17 cellular contexts compared by ENCODE assay signal in genomic region chr13:90974249-90974954, GRCh38.
DNase-seq lines count a peak whose midpoint lies in the region; ATAC-seq lines count a peak whose summit lies in the region.
"Had no signal": no experiment of that assay in that cellular context is flagged by ENCODE, and none has a peak within 500 bp of the region (broad histone marks: within the 10 kb centered on the region; RNA-seq: fewer than 3 reads in every experiment).

No MANE protein-coding gene starts in this region.

- H3K9ac ChIP-seq in HUES64 (ENCODE audit: low read depth, low read length): no peak overlapping the region

- H3K36me3 Mint-ChIP-seq in activated T-cell treated with anti-CD3 and anti-CD28 coated beads, Interleukin-2, amount 50 U/mL, for 72 hours (ENCODE audit: insufficient read depth in 2 of 2): no peaks in the 10 kb centered on the region
- H3K36me3 Mint-ChIP-seq: CD8-positive, alpha-beta memory T cell had no signal

- no peaks in the 10 kb centered on the region for H3K4me1 Mint-ChIP-seq in activated T-cell treated with anti-CD3 and anti-CD28 coated beads, Interleukin-2, amount 50 U/mL, for 72 hours (ENCODE audit: low read depth)
- H3K4me1 Mint-ChIP-seq: CD8-positive, alpha-beta memory T cell had no signal

- H3K4me3 ChIP-seq in HUES64 (ENCODE audit: low read length): peak overlapping the region; percentile 27

- no peaks in the 10 kb centered on the region for H3K9me3 ChIP-seq in HUES64 (ENCODE audit: insufficient read depth, low read depth, low read length)

- peaks cover 0 to 4% of the 10 kb centered on the region in 2 donors for H3K9me3 Mint-ChIP-seq in activated T-cell treated with anti-CD3 and anti-CD28 coated beads, Interleukin-2, amount 50 U/mL, for 72 hours

- intact Hi-C loops in cardiac septum (cut with DNase I): no loop called here

- peaks cover 30% of the 10 kb centered on the region for H3K4me1 ChIP-seq in HUES64 (ENCODE audit: insufficient read depth, low read length)

- no peak overlapping the region for H3K27ac Mint-ChIP-seq in activated T-cell treated with anti-CD3 and anti-CD28 coated beads, Interleukin-2, amount 50 U/mL, for 72 hours
- H3K27ac Mint-ChIP-seq: CD8-positive, alpha-beta memory T cell had no signal

- no peaks in the 10 kb centered on the region for H3K36me3 ChIP-seq in HUES64 (ENCODE audit: insufficient read depth, low read length)

- peak overlapping the region; percentile 87; the same call in 1 of the 2 replicates for H3K27ac ChIP-seq in HUES64 (ENCODE audit: low read depth, low read length)
- H3K27ac ChIP-seq: HL-60 had no signal

- ATAC-seq in activated T-cell treated with anti-CD3 and anti-CD28 coated beads, Interleukin-2, amount 50 U/mL, for 72 hours (replicated peaks in 1 of 2): no peak
- no peak for ATAC-seq in HG02610 (IDR thresholded peaks at IDR 0.05; ENCODE audit: unreplicated experiment)

- H3K4me3 Mint-ChIP-seq in activated T-cell treated with anti-CD3 and anti-CD28 coated beads, Interleukin-2, amount 50 U/mL, for 72 hours: no peak overlapping the region
- H3K4me3 Mint-ChIP-seq: CD8-positive, alpha-beta memory T cell had no signal

- WGBS in HUES64: 9% methylated on average over 2 of the region's 3 CpGs

- DNase-seq in NCI-H2227 treated with DMSO at 0.1 percent for 48 hours (lab: John Stamatoyannopoulos, UW) (peak; percentile 79), SHP77 treated with DMSO at 0.1 percent for 48 hours (lab: John Stamatoyannopoulos, UW) (peak; percentile 69), iPS-NIHi7 (ENCODE audit: extremely low spot score) (peak; percentile 14), T-helper 2 cell (no peak), cardiac septum (ENCODE audit: low spot score) (no peak)
- DNase-seq in activated T-cell treated with anti-CD3 and anti-CD28 coated beads, Interleukin-2, amount 50 U/mL, for 72 hours: no peak
- DNase-seq: ACHN; C1 segment of cervical spinal cord; CD8-positive, alpha-beta memory T cell; DMS79; MM.1S; NCI-H1105; NCI-H1694 treated with DMSO at 0.1 percent for 48 hours; SW 1271 had no signal

- H3K27me3 Mint-ChIP-seq in activated T-cell treated with anti-CD3 and anti-CD28 coated beads, Interleukin-2, amount 50 U/mL, for 72 hours (ENCODE audit: low read depth): no peaks in the 10 kb centered on the region
- H3K27me3 Mint-ChIP-seq: CD8-positive, alpha-beta memory T cell had no signal

- no peaks in the 10 kb centered on the region for H3K27me3 ChIP-seq in HUES64 (ENCODE audit: insufficient read depth, low read length)

Comparison
In these comparisons a context has a peak if more than half of its experiments do, and no peak if none do; other contexts are left out.
1. DNase-seq: peak in NCI-H2227 treated with DMSO at 0.1 percent for 48 hours (single experiment), SHP77 treated with DMSO at 0.1 percent for 48 hours (single experiment) and iPS-NIHi7 (single experiment); none in activated T-cell treated with anti-CD3 and anti-CD28 coated beads, Interleukin-2, amount 50 U/mL, for 72 hours (0 of 2), T-helper 2 cell (0 of 5) and cardiac septum (single experiment).